ENCODE assay signal across 18 cellular contexts in genomic region chr1:216617081-216617480, GRCh38.
"Had no signal": no experiment of that assay in that cellular context is flagged by ENCODE, and none has a peak within 500 bp of the region (broad histone marks: within the 10 kb centered on the region; RNA-seq: fewer than 3 reads in every experiment).

No MANE protein-coding gene starts in this region.

- H3K4me1 ChIP-seq: adrenal gland, gastroesophageal sphincter, parathyroid adenoma had no signal

- H3K4me3 ChIP-seq: adrenal gland, dorsolateral prefrontal cortex, gastroesophageal sphincter had no signal

- H3K27me3 ChIP-seq: adrenal gland, dorsolateral prefrontal cortex, gastroesophageal sphincter, neutrophil had no signal

- H3K36me3 ChIP-seq: adrenal gland, gastroesophageal sphincter, neutrophil had no signal

- ATAC-seq: activated CD8-positive, alpha-beta T cell treated with anti-CD3 and anti-CD28 coated beads for 36 hours; activated T-cell treated with anti-CD3 and anti-CD28 coated beads, Interleukin-2, amount 50 U/mL, for 4 hours; gastroesophageal sphincter; natural killer cell; stimulated activated naive CD8-positive, alpha-beta T cell treated with anti-CD3 and anti-CD28 coated beads, Interleukin-15, Interleukin-2, amounts not matched to agents 100 U/mL and 50 U/mL, for 24 hours; WTC11 had no signal

- H3K9ac ChIP-seq: parathyroid adenoma had no signal

- DNase-seq: activated CD4-positive, alpha-beta T cell treated with anti-CD3 and anti-CD28 coated beads for 48 hours; activated CD8-positive, alpha-beta T cell treated with anti-CD3 and anti-CD28 coated beads for 36 hours; activated effector memory CD4-positive, alpha-beta T cell treated with Interleukin-2 at 50 U/mL for 16 hours; activated T-cell treated with anti-CD3 and anti-CD28 coated beads, Interleukin-2, amount 50 U/mL, for 4 hours; adrenal gland; dorsolateral prefrontal cortex; endodermal cell; mammary epithelial cell; natural killer cell; stimulated activated naive CD8-positive, alpha-beta T cell treated with anti-CD3 and anti-CD28 coated beads, Interleukin-15, Interleukin-2, amounts not matched to agents 100 U/mL and 50 U/mL, for 24 hours; T-helper 2 cell; trophoblast cell had no signal

- H3K9me3 ChIP-seq: adrenal gland, gastroesophageal sphincter, neutrophil had no signal

- FAIRE-seq: islet of Langerhans, TTC549 had no signal

- H2AFZ ChIP-seq: parathyroid adenoma had no signal

- H3K27ac ChIP-seq: adrenal gland, dorsolateral prefrontal cortex, gastroesophageal sphincter, neutrophil, parathyroid adenoma had no signal
